In genomic region chr15:59280855-59281254, GRCh38 we compare ENCODE assay signal across 21 cellular contexts.
DNase-seq lines count a peak whose midpoint lies in the region; ATAC-seq and TF ChIP-seq lines count a peak whose summit lies in the region.
"Had no signal": no experiment of that assay in that cellular context is flagged by ENCODE, and none has a peak within 500 bp of the region (broad histone marks: within the 10 kb centered on the region; RNA-seq: fewer than 3 reads in every experiment).

No MANE protein-coding gene starts in this region.

- DNase-seq in NK-92 treated with Interleukin-12 subunit alpha and Interleukin-12 subunit beta, amount 100 ng/mL, for 24 hours (lab: John Stamatoyannopoulos, UW) = peak; percentile 78
- DNase-seq in NK-92 (lab: John Stamatoyannopoulos, UW; ENCODE audit: unreplicated experiment) (no peak), HCT116 (ENCODE audit: low read depth, low spot score) (no peak), PC-9 (no peak), immature natural killer cell (peak; percentile 53 to 72 (median 55)), SW 1271 (lab: John Stamatoyannopoulos, UW) (no peak), T-cell (no peak)
- no peak for DNase-seq in effector memory CD4-positive, alpha-beta T cell
- DNase-seq: CD8-positive, alpha-beta memory T cell; Karpas-422; NCI-H1105; NCI-H146; NCI-H2029; NCI-H345; NCI-H524; NCI-H774; OCI-M1; SHP77; SK-N-SH had no signal

- intact Hi-C loops in HCT116 (cut with micrococcal nuclease) (no loop called here), PC-9 (cut with micrococcal nuclease; ENCODE audit: unreplicated experiment) (no loop called here)

- H3K4me3 ChIP-seq in HCT116 (replicated peaks in 1 of 2; ENCODE audit: low read depth in 1 of 2, low read length in 2 of 2) (no peak overlapping the region), PC-9 (no peak overlapping the region)
- H3K4me3 ChIP-seq in effector memory CD4-positive, alpha-beta T cell (ENCODE audit: insufficient read depth, low read depth, low read length, poor library complexity, severe bottlenecking) = no peak overlapping the region

- POLR2A ChIA-PET in HCT116 (lab: Charles Lee) (interaction anchor here (0.7 to 1.1 kb wide), 3 partner anchors 19 to 110 kb away, joined by 3 to 4 read pairs (median 3); no protein-coding TSS in a partner anchor), PC-9 (lab: Charles Lee; ENCODE audit: unreplicated experiment) (no interaction called here), T-cell (lab: Charles Lee) (interaction anchor here in 1 of 2 donors (0.6 kb wide), 1 partner anchor 136 kb away, joined by 3 read pairs; no protein-coding TSS in a partner anchor)

- peaks cover 0 to 8% (median 0%) of the 10 kb centered on the region in 3 donors for H3K27me3 Mint-ChIP-seq in immature natural killer cell (ENCODE audit: low read depth in 3 of 3)
- H3K27me3 Mint-ChIP-seq in T-cell = peaks cover 3 to 8% of the 10 kb centered on the region in 2 donors

- TF ChIP-seq RAD21 in HCT116 (IDR thresholded peaks at IDR 0.05; ENCODE audit: low read depth) = no peak

- H3K27me3 ChIP-seq in HCT116 (ENCODE audit: insufficient read depth, low read length) (no peaks in the 10 kb centered on the region), PC-9 (ENCODE audit: insufficient read depth, low read depth) (no peaks in the 10 kb centered on the region)
- no peaks in the 10 kb centered on the region for H3K27me3 ChIP-seq in effector memory CD4-positive, alpha-beta T cell (replicated peaks; ENCODE audit: control insufficient read depth, insufficient read depth, low read length, poor library complexity, severe bottlenecking)

- H3K9ac ChIP-seq in HCT116 (ENCODE audit: low read length) = no peak overlapping the region
- H3K9ac ChIP-seq: SK-N-SH had no signal

- H3K36me3 ChIP-seq in HCT116 (ENCODE audit: control insufficient read depth in 1 of 2, insufficient read depth in 2 of 2, low read length in 2 of 2) = no peaks in the 10 kb centered on the region
- H3K36me3 ChIP-seq in PC-9 (ENCODE audit: low read depth) = no peaks in the 10 kb centered on the region
- no peaks in the 10 kb centered on the region for H3K36me3 ChIP-seq in effector memory CD4-positive, alpha-beta T cell (ENCODE audit: control insufficient read depth, insufficient read depth, low read length)

- H3K36me3 Mint-ChIP-seq in immature natural killer cell (no peaks in the 10 kb centered on the region), T-cell (no peaks in the 10 kb centered on the region)
- H3K36me3 Mint-ChIP-seq: CD8-positive, alpha-beta memory T cell had no signal

- RAD21 ChIA-PET in HCT116 (lab: Charles Lee; ENCODE audit: low non-redundant PET in 1 of 2, low total read pairs in 2 of 2, uncharacterized antibody in 2 of 2, unreplicated experiment in 2 of 2) = no interaction called here

- CTCF ChIA-PET in HCT116 (lab: Charles Lee) = no interaction called here
- CTCF ChIA-PET in PC-9 (lab: Charles Lee) = no interaction called here
- CTCF ChIA-PET in T-cell (lab: Charles Lee) = interaction anchor here in 1 of 2 donors (0.7 kb wide), 1 partner anchor 12 kb away, joined by 3 read pairs; no protein-coding TSS in a partner anchor

- H3K4me1 ChIP-seq in HCT116 (ENCODE audit: control insufficient read depth in 1 of 2, insufficient read depth in 2 of 2, low read length in 2 of 2) (peaks cover 69 to 99% of the 10 kb centered on the region in 2 experiments), PC-9 (replicated peaks; ENCODE audit: insufficient read depth) (peaks cover 93% of the 10 kb centered on the region)
- no peaks in the 10 kb centered on the region for H3K4me1 ChIP-seq in effector memory CD4-positive, alpha-beta T cell (ENCODE audit: control insufficient read depth, insufficient read depth, low read length, poor library complexity, severe bottlenecking)

- H3K4me1 Mint-ChIP-seq in immature natural killer cell = peaks cover 27 to 37% of the 10 kb centered on the region in 2 donors
- H3K4me1 Mint-ChIP-seq in T-cell = no peaks in the 10 kb centered on the region
- H3K4me1 Mint-ChIP-seq: CD8-positive, alpha-beta memory T cell had no signal

- H3K4me3 Mint-ChIP-seq in immature natural killer cell = peak overlapping the region; percentile 41 to 64 (median 58)
- H3K4me3 Mint-ChIP-seq in T-cell = no peak overlapping the region
- H3K4me3 Mint-ChIP-seq: CD8-positive, alpha-beta memory T cell had no signal

- H3K79me2 ChIP-seq in HCT116 (ENCODE audit: insufficient read depth, low read length) (peaks cover 61% of the 10 kb centered on the region), PC-9 (ENCODE audit: low read depth) (peaks cover 78% of the 10 kb centered on the region)

- H3K27ac Mint-ChIP-seq in immature natural killer cell (peak overlapping the region; percentile 19 to 85 (median 74)), T-cell (no peak overlapping the region)
- H3K27ac Mint-ChIP-seq: CD8-positive, alpha-beta memory T cell had no signal

- H3K9me2 ChIP-seq in HCT116 (ENCODE audit: insufficient read depth) = no peaks in the 10 kb centered on the region
- H3K9me2 ChIP-seq in PC-9 (ENCODE audit: insufficient read depth) = no peaks in the 10 kb centered on the region
- H3K9me2 ChIP-seq: SK-N-SH had no signal

- TF ChIP-seq CTCF in HCT116 (IDR thresholded peaks at IDR 0.05 in 2 of 3, conservative IDR thresholded peaks at IDR 0.05 in 1 of 3; ENCODE audit: borderline replicate concordance in 1 of 3, insufficient read depth in 1 of 3, low read depth in 2 of 3, low read length in 2 of 3) (no peak), PC-9 (conservative IDR thresholded peaks at IDR 0.05) (no peak)

- H4K20me1 ChIP-seq in HCT116 (ENCODE audit: insufficient read depth) (no peaks in the 10 kb centered on the region), PC-9 (ENCODE audit: insufficient read depth) (no peaks in the 10 kb centered on the region)

- H3K9me3 Mint-ChIP-seq in immature natural killer cell (no peaks in the 10 kb centered on the region), T-cell (no peaks in the 10 kb centered on the region)
- H3K9me3 Mint-ChIP-seq: CD8-positive, alpha-beta memory T cell had no signal

- peak overlapping the region; percentile 7; the same call in 1 of the 2 replicates for H3K4me2 ChIP-seq in HCT116 (ENCODE audit: low read length)
- no peak overlapping the region for H3K4me2 ChIP-seq in PC-9
- H3K4me2 ChIP-seq: SK-N-SH had no signal

- no peak overlapping the region for H2AFZ ChIP-seq in HCT116 (ENCODE audit: low read depth, low read length, poor library complexity, severe bottlenecking)
- no peak overlapping the region for H2AFZ ChIP-seq in PC-9

- BruUV-seq in HCT116 (replicated peaks; lab: Mats Ljungman, UMichigan) (no TSS peak), PC-9 (replicated peaks; lab: Mats Ljungman, UMichigan) (no TSS peak)

- H3K9me3 ChIP-seq in HCT116 (ENCODE audit: control insufficient read depth in 1 of 2, insufficient read depth in 1 of 2, low read depth in 1 of 2, low read length in 2 of 2) = no peaks in the 10 kb centered on the region
- no peaks in the 10 kb centered on the region for H3K9me3 ChIP-seq in PC-9 (ENCODE audit: insufficient read depth, low read depth)
- H3K9me3 ChIP-seq in effector memory CD4-positive, alpha-beta T cell (ENCODE audit: control insufficient read depth, low read length) = no peaks in the 10 kb centered on the region
- H3K9me3 ChIP-seq: SK-N-SH had no signal

- H3K27ac ChIP-seq in HCT116 (ENCODE audit: low read depth, low read length) (no peak overlapping the region), PC-9 (peak overlapping the region; percentile 98; the same call in 1 of the 2 replicates)
- H3K27ac ChIP-seq in effector memory CD4-positive, alpha-beta T cell (ENCODE audit: insufficient read depth, low read length, poor library complexity, severe bottlenecking) = no peak overlapping the region
- H3K27ac ChIP-seq: 22Rv1, C4-2B had no signal

- TF ChIP-seq POLR2A in HCT116 (IDR thresholded peaks at IDR 0.05; ENCODE audit: borderline replicate concordance, extremely low read depth, insufficient read depth, insufficient read length) = no peak

- ATAC-seq in HCT116 = no peak
- no peak for ATAC-seq in T-cell (replicated peaks in 1 of 4)

- H3F3A ChIP-seq in PC-9 (ENCODE audit: insufficient read depth, low read depth) = peaks cover 65% of the 10 kb centered on the region

TF ChIP-seq in HCT116, 20 proteins besides CTCF, POLR2A, EP300 and RAD21 (continues in another document):
- TF ChIP-seq ELF1 (IDR thresholded peaks at IDR 0.05; ENCODE audit: borderline replicate concordance, low read depth) (no peak), SIN3A (IDR thresholded peaks at IDR 0.05; ENCODE audit: low read depth) (no peak), YY1 (IDR thresholded peaks at IDR 0.05; ENCODE audit: extremely low read depth, insufficient replicate concordance, low read depth, low read length) (no peak), FOSL1 (IDR thresholded peaks at IDR 0.05; ENCODE audit: low read depth) (no peak), ATF3 (IDR thresholded peaks at IDR 0.05) (no peak), ZNF274 (IDR thresholded peaks at IDR 0.05; ENCODE audit: low read depth, low read length) (no peak), CBX3 (IDR thresholded peaks at IDR 0.05; ENCODE audit: low read depth) (no peak), ZBTB33 (IDR thresholded peaks at IDR 0.05; ENCODE audit: extremely low read depth, insufficient replicate concordance, low read length) (no peak), MAX (IDR thresholded peaks at IDR 0.05) (no peak), CEBPB (IDR thresholded peaks at IDR 0.05; ENCODE audit: low read depth) (no peak; the same call in 1 of the 2 replicates), TCF7L2 (IDR thresholded peaks at IDR 0.05; ENCODE audit: borderline replicate concordance, extremely low read depth, insufficient read depth, insufficient read length) (no peak)

Comparison
In these comparisons a context has a peak if more than half of its experiments do, and no peak if none do; other contexts are left out.
1. DNase-seq: peak in NK-92 treated with Interleukin-12 subunit alpha and Interleukin-12 subunit beta, amount 100 ng/mL, for 24 hours (single experiment) and immature natural killer cell (3 of 3); none in NK-92 (single experiment), HCT116 (single experiment), PC-9 (0 of 2), SW 1271 (0 of 2), effector memory CD4-positive, alpha-beta T cell (0 of 3) and T-cell (0 of 34).
2. H3K27ac Mint-ChIP-seq: peak in immature natural killer cell (6 of 6); none in T-cell (0 of 2).
3. H3K4me3 Mint-ChIP-seq: peak in immature natural killer cell (5 of 5); none in T-cell (0 of 3).